Comparison of ENCODE assay signal across 26 cellular contexts in genomic region chr1:70385477-70385876, GRCh38. TPM values are rescaled to one million over a fixed set of nuclear protein-coding genes. Genes with fewer than 3 reads are reported as not detected.
A peak's percentile ranks its signal among the peaks of the same experiment; 100 is the strongest.
DNase-seq lines count a peak whose midpoint lies in the region; ATAC-seq, FAIRE-seq and TF ChIP-seq lines count a peak whose summit lies in the region.
"Had no signal": no experiment of that assay in that cellular context is flagged by ENCODE, and none has a peak within 500 bp of the region (broad histone marks: within the 10 kb centered on the region; RNA-seq: fewer than 3 reads in every experiment).

No MANE protein-coding gene starts in this region.

- CTCF ChIA-PET in GM12878 (lab: Yijun Ruan, JAX) (no interaction called here), H1 (lab: Charles Lee; ENCODE audit: partially characterized antibody) (no interaction called here)

- no peak overlapping the region for H3K14ac ChIP-seq in H1 (ENCODE audit: insufficient read length)

- H3K27ac ChIP-seq in GM12878 (ENCODE audit: control insufficient read depth, insufficient read depth) (no peak overlapping the region), H1 (ENCODE audit: low read depth, low read length) (no peak overlapping the region), neural progenitor cell (no peak overlapping the region), GM23248 (no peak overlapping the region)
- H3K27ac ChIP-seq: BLaER1 had no signal

- no peak overlapping the region for H3K18ac ChIP-seq in H1 (ENCODE audit: extremely low read depth, low read length)

- H2BK20ac ChIP-seq in H1 (ENCODE audit: low read length): no peak overlapping the region

- H3K27ac Mint-ChIP-seq in neural progenitor cell (no peak overlapping the region), nephron progenitor cell (no peak overlapping the region)
- H3K27ac Mint-ChIP-seq: CD4-positive, alpha-beta memory T cell; CD4-positive, CD25-positive, alpha-beta regulatory T cell; CD8-positive, alpha-beta memory T cell had no signal

- DNase-seq in GM12865 (ENCODE audit: low read depth) (peak; percentile 2), GM12878 (ENCODE audit: low read depth, low spot score) (no peak), H1 (ENCODE audit: low read depth in 1 of 2, low spot score in 2 of 2) (no peak), neural progenitor cell (ENCODE audit: low spot score) (no peak), nephron progenitor cell (no peak), GM23248 (no peak)
- DNase-seq: 8988T; ACHN; BE2C; C1 segment of cervical spinal cord; CD4-positive, alpha-beta memory T cell; CD4-positive, CD25-positive, alpha-beta regulatory T cell; CD8-positive, alpha-beta memory T cell; COR-L47; DMS 273 treated with DMSO at 0.1 percent for 48 hours; DMS153; DMS79; DND-41; EL; GDM1 had no signal

- H3K9me3 ChIP-seq in GM12878 (replicated peaks; ENCODE audit: control insufficient read depth, insufficient read depth, low read length) (no peaks in the 10 kb centered on the region; the same call in 2 of the 3 replicates), H1 (ENCODE audit: insufficient read depth in 2 of 2, low read depth in 1 of 2, low read length in 1 of 2) (no peaks in the 10 kb centered on the region), neural progenitor cell (ENCODE audit: low read depth) (no peaks in the 10 kb centered on the region), GM23248 (ENCODE audit: low read depth) (no peaks in the 10 kb centered on the region)
- H3K9me3 ChIP-seq: BE2C, BLaER1 had no signal

- no peaks in the 10 kb centered on the region for H3K9me3 Mint-ChIP-seq in neural progenitor cell
- no peaks in the 10 kb centered on the region for H3K9me3 Mint-ChIP-seq in nephron progenitor cell
- H3K9me3 Mint-ChIP-seq: CD14-positive monocyte; CD4-positive, CD25-positive, alpha-beta regulatory T cell; CD8-positive, alpha-beta memory T cell had no signal

- no peaks in the 10 kb centered on the region for H3K9me2 ChIP-seq in GM23248 (ENCODE audit: insufficient read depth)

- H3K4me3 Mint-ChIP-seq in neural progenitor cell (no peak overlapping the region), nephron progenitor cell (no peak overlapping the region)
- H3K4me3 Mint-ChIP-seq: CD14-positive monocyte; CD4-positive, alpha-beta memory T cell; CD4-positive, CD25-positive, alpha-beta regulatory T cell; CD8-positive, alpha-beta memory T cell had no signal

- H2AFZ ChIP-seq in GM12878 (ENCODE audit: control insufficient read depth, low read depth, low read length) (no peak overlapping the region), H1 (ENCODE audit: low read length) (peak overlapping the region; percentile 8; the same call in 1 of the 2 replicates), neural progenitor cell (replicated peaks) (peak overlapping the region; percentile 68), GM23248 (no peak overlapping the region)

- TF ChIP-seq EP300 in GM12878 (IDR thresholded peaks at IDR 0.05; ENCODE audit: borderline replicate concordance in 1 of 2, control insufficient read depth in 1 of 2, low read depth in 2 of 2, low read length in 2 of 2): no peak
- TF ChIP-seq EP300 in H1 (IDR thresholded peaks at IDR 0.05; ENCODE audit: borderline replicate concordance in 1 of 2, low read depth in 2 of 2, low read length in 2 of 2): no peak

- POLR2A ChIA-PET in GM12878 (lab: Charles Lee): no interaction called here
- POLR2A ChIA-PET in H1 (lab: Charles Lee; ENCODE audit: partially characterized antibody): interaction anchor here (9.2 kb wide), 1 partner anchor 26 kb away, joined by 58 read pairs; the partner anchor contains the start of gene CTH

- H3K79me2 ChIP-seq in GM12878 (ENCODE audit: control insufficient read depth, insufficient read depth, low read length): no peaks in the 10 kb centered on the region
- H3K79me2 ChIP-seq in H1 (ENCODE audit: control insufficient read depth in 1 of 2, insufficient read depth in 2 of 2, low read length in 2 of 2): no peaks in the 10 kb centered on the region
- H3K79me2 ChIP-seq in neural progenitor cell (ENCODE audit: low read depth): no peaks in the 10 kb centered on the region
- no peaks in the 10 kb centered on the region for H3K79me2 ChIP-seq in GM23248 (ENCODE audit: insufficient read depth)

- SMC1A ChIA-PET in GM12878 (lab: Charles Lee; ENCODE audit: uncharacterized antibody, unreplicated experiment): interaction anchor here (0.8 kb wide), 1 partner anchor 380 kb away, joined by 3 read pairs; no protein-coding TSS in a partner anchor

- H3K23ac ChIP-seq in H1 (ENCODE audit: insufficient read length): no peak overlapping the region

- TF ChIP-seq RAD21 in GM12878 (IDR thresholded peaks at IDR 0.05; ENCODE audit: insufficient read depth, low read depth, low read length) (no peak), H1 (IDR thresholded peaks at IDR 0.05 in 1 of 2, conservative IDR thresholded peaks at IDR 0.05 in 1 of 2; ENCODE audit: low read depth in 2 of 2, low read length in 2 of 2) (no peak)

- no peak overlapping the region for H3K4me3 ChIP-seq in GM12865 (ENCODE audit: low read depth, low read length)
- no peak overlapping the region for H3K4me3 ChIP-seq in GM12878
- no peak overlapping the region for H3K4me3 ChIP-seq in H1 (ENCODE audit: extremely low read depth in 1 of 4, insufficient read depth in 2 of 4, low read depth in 3 of 4, low read length in 4 of 4)
- H3K4me3 ChIP-seq in neural progenitor cell: no peak overlapping the region
- H3K4me3 ChIP-seq in GM23248: no peak overlapping the region
- H3K4me3 ChIP-seq: BLaER1 had no signal

- H4K91ac ChIP-seq in H1 (replicated peaks; ENCODE audit: insufficient read length, low read length): no peak overlapping the region

- TF ChIP-seq POLR2A in GM12878 (IDR thresholded peaks at IDR 0.05; ENCODE audit: low read depth, low read length) (no peak), H1 (IDR thresholded peaks at IDR 0.05; ENCODE audit: control extremely low read depth in 1 of 2, low read depth in 2 of 2, low read length in 2 of 2) (no peak)

- in situ Hi-C loops in GM12878 (cut with MboI) (no loop called here), GM23248 (cut with MboI) (no loop called here)

- TF ChIP-seq CTCF in GM12865 (IDR thresholded peaks at IDR 0.05; ENCODE audit: insufficient read depth, low read depth, low read length, missing control alignments) (no peak), GM12878 (IDR thresholded peaks at IDR 0.05 in 2 of 3, conservative IDR thresholded peaks at IDR 0.05 in 1 of 3; ENCODE audit: control insufficient read depth in 2 of 3, extremely low read depth in 1 of 3, insufficient read depth in 1 of 3, low read depth in 3 of 3, low read length in 3 of 3) (no peak), H1 (IDR thresholded peaks at IDR 0.05; ENCODE audit: control extremely low read depth in 1 of 3, insufficient read depth in 1 of 3, low read depth in 1 of 3, low read length in 3 of 3) (no peak), neural progenitor cell (IDR thresholded peaks at IDR 0.05) (no peak), nephron progenitor cell (IDR thresholded peaks at IDR 0.05) (no peak)

- 36% methylated on average over 6 of the region's 6 CpGs for WGBS in GM12878 (ENCODE audit: insufficient coverage, insufficient replicate concordance, low lambda C conversion rate, missing lambda C conversion rate)
- WGBS in H1 (ENCODE audit: extremely low coverage in 1 of 2, insufficient coverage in 1 of 2, insufficient read length in 1 of 2, insufficient replicate concordance in 2 of 2, low coverage in 1 of 2, low lambda C conversion rate in 2 of 2, missing lambda C conversion rate in 1 of 2), 2 experiments: 94% methylated on average over 6 of the region's 6 CpGs; no CpG with 5 or more reads in 1 of the 2 experiments
- WGBS in GM23248 (ENCODE audit: low coverage in 1 of 2, low lambda C conversion rate in 2 of 2, missing lambda C conversion rate in 2 of 2), 2 experiments: 90 to 92% methylated on average over 6 of the region's 6 CpGs

- H3K27me3 Mint-ChIP-seq in neural progenitor cell (ENCODE audit: insufficient read depth, low read depth): peaks cover 5% of the 10 kb centered on the region
- H3K27me3 Mint-ChIP-seq in nephron progenitor cell (ENCODE audit: low read depth, poor library complexity): peaks cover 9% of the 10 kb centered on the region

- H4K5ac ChIP-seq in H1 (ENCODE audit: insufficient read length, low read depth, low read length): no peak overlapping the region

- no TSS peak for BruUV-seq in GM12878 (replicated peaks; lab: Mats Ljungman, UMichigan)

- FAIRE-seq in GM12878 (lab: Jason Lieb, UNC) (no peak), H1 (lab: Jason Lieb, UNC) (no peak)
- FAIRE-seq: A204.1, GM12891 had no signal

- no peak overlapping the region for H2BK5ac ChIP-seq in H1 (ENCODE audit: low read depth, low read length)

- RAD21 ChIA-PET in GM12878 (lab: Charles Lee; ENCODE audit: unreplicated experiment): no interaction called here

- H3K36me3 Mint-ChIP-seq in neural progenitor cell (no peaks in the 10 kb centered on the region), nephron progenitor cell (ENCODE audit: low read depth) (no peaks in the 10 kb centered on the region)
- H3K36me3 Mint-ChIP-seq: CD14-positive monocyte; CD4-positive, alpha-beta memory T cell; CD4-positive, CD25-positive, alpha-beta regulatory T cell; CD8-positive, alpha-beta memory T cell had no signal

- H3K79me1 ChIP-seq in H1 (ENCODE audit: low read depth, low read length): no peaks in the 10 kb centered on the region

- H4K20me1 ChIP-seq in GM12878 (ENCODE audit: control insufficient read depth, insufficient read depth) (no peaks in the 10 kb centered on the region), H1 (replicated peaks in 1 of 2; ENCODE audit: control insufficient read depth in 1 of 2, insufficient read depth in 2 of 2, low read length in 2 of 2) (no peaks in the 10 kb centered on the region), neural progenitor cell (ENCODE audit: low read depth) (no peaks in the 10 kb centered on the region), GM23248 (ENCODE audit: insufficient read depth) (no peaks in the 10 kb centered on the region)
- H4K20me1 ChIP-seq: BLaER1 had no signal

- no peak overlapping the region for H2BK15ac ChIP-seq in H1 (ENCODE audit: low read length)

- H3K4me1 Mint-ChIP-seq in neural progenitor cell: no peaks in the 10 kb centered on the region
- H3K4me1 Mint-ChIP-seq in nephron progenitor cell: no peaks in the 10 kb centered on the region
- H3K4me1 Mint-ChIP-seq: CD4-positive, alpha-beta memory T cell; CD4-positive, CD25-positive, alpha-beta regulatory T cell; CD8-positive, alpha-beta memory T cell had no signal

- H3K4me2 ChIP-seq in GM12878 (ENCODE audit: control insufficient read depth, insufficient read depth) (no peak overlapping the region), H1 (ENCODE audit: insufficient read depth in 1 of 2, low read depth in 2 of 2, low read length in 2 of 2) (no peak overlapping the region), neural progenitor cell (no peak overlapping the region), GM23248 (ENCODE audit: unreplicated experiment) (no peak overlapping the region)
- H3K4me2 ChIP-seq: BLaER1 had no signal

- no peak overlapping the region for H2BK12ac ChIP-seq in H1 (ENCODE audit: low read depth, low read length)

- H3K9ac ChIP-seq in GM12878 (ENCODE audit: control insufficient read depth, insufficient read depth, low read length): no peak overlapping the region
- no peak overlapping the region for H3K9ac ChIP-seq in H1 (replicated peaks in 1 of 4; ENCODE audit: extremely low read depth in 1 of 4, low read depth in 3 of 4, low read length in 3 of 4)
- H3K9ac ChIP-seq in neural progenitor cell: no peak overlapping the region
- no peak overlapping the region for H3K9ac ChIP-seq in GM23248
- H3K9ac ChIP-seq: BLaER1 had no signal

- H3K4me1 ChIP-seq in GM12878 (ENCODE audit: control insufficient read depth, insufficient read depth, low read length) (no peaks in the 10 kb centered on the region), H1 (replicated peaks in 1 of 4; ENCODE audit: control insufficient read depth in 3 of 4, insufficient read depth in 4 of 4, low read length in 3 of 4) (no peaks in the 10 kb centered on the region), neural progenitor cell (no peaks in the 10 kb centered on the region), GM23248 (ENCODE audit: insufficient read depth) (no peaks in the 10 kb centered on the region)
- H3K4me1 ChIP-seq: BE2C had no signal

- H3K36me3 ChIP-seq in GM12878 (ENCODE audit: control insufficient read depth in 2 of 2, insufficient read depth in 2 of 2, low read length in 1 of 2): no peaks in the 10 kb centered on the region
- no peaks in the 10 kb centered on the region for H3K36me3 ChIP-seq in H1 (ENCODE audit: control insufficient read depth in 2 of 4, insufficient read depth in 4 of 4, low read length in 3 of 4)
- H3K36me3 ChIP-seq in neural progenitor cell: no peaks in the 10 kb centered on the region
- H3K36me3 ChIP-seq in GM23248 (ENCODE audit: low read depth): no peaks in the 10 kb centered on the region
- H3K36me3 ChIP-seq: BE2C, BLaER1 had no signal

- H3K27me3 ChIP-seq in GM12878 (replicated peaks in 1 of 2; ENCODE audit: control insufficient read depth in 2 of 2, insufficient read depth in 2 of 2, low read length in 1 of 2) (no peaks in the 10 kb centered on the region), H1 (replicated peaks in 1 of 4; ENCODE audit: control insufficient read depth in 3 of 4, extremely low read depth in 1 of 4, insufficient read depth in 3 of 4, low read length in 3 of 4) (no peaks in the 10 kb centered on the region), neural progenitor cell (no peaks in the 10 kb centered on the region), GM23248 (replicated peaks; ENCODE audit: insufficient read depth) (no peaks in the 10 kb centered on the region)
- H3K27me3 ChIP-seq: BE2C, BLaER1 had no signal

- intact Hi-C loops in GM12878 (cut with micrococcal nuclease; ENCODE audit: unreplicated experiment): no loop called here

- no peak overlapping the region for H2AK5ac ChIP-seq in H1 (ENCODE audit: low read depth, low read length)

- H2BK120ac ChIP-seq in H1 (replicated peaks; ENCODE audit: low read depth, low read length): no peak overlapping the region

- no peak overlapping the region for H3K4ac ChIP-seq in H1 (replicated peaks; ENCODE audit: insufficient read length, low read depth, low read length)

- no peak overlapping the region for H3K56ac ChIP-seq in H1 (replicated peaks; ENCODE audit: insufficient read length, low read depth, low read length)

- no peak overlapping the region for H4K8ac ChIP-seq in H1 (ENCODE audit: extremely low read depth, insufficient read depth, low read length)

- H3F3A ChIP-seq in neural progenitor cell (ENCODE audit: low read depth) (no peaks in the 10 kb centered on the region), GM23248 (ENCODE audit: insufficient read depth) (no peaks in the 10 kb centered on the region)

- H3K23me2 ChIP-seq in H1 (ENCODE audit: low read depth, low read length): no peaks in the 10 kb centered on the region

- ATAC-seq in GM12878: peak; percentile 65
- no peak for ATAC-seq in GM18520 (IDR thresholded peaks at IDR 0.05; ENCODE audit: unreplicated experiment)
- no peak for ATAC-seq in HG03025 (IDR thresholded peaks at IDR 0.05; ENCODE audit: low FRiP score, unreplicated experiment)

RNA-seq across cellular contexts. Expression of gene CTH, which starts 25.6 kb away (rescaled TPM):
- 3.9 and 4.5 TPM in 2 replicates for total RNA-seq in GM12878 (2013; cell fraction: nucleolus; rRNA removed)
- total RNA-seq in GM12878 (2014; rRNA removed): 6.3 and 6.6 TPM in 2 replicates
- total RNA-seq in GM12878 (2014; rRNA removed; fragmentation: Illumina TruSeq; extraction: Trizol): 8.0 and 9.5 TPM in 2 replicates
- 7.2 and 8.8 TPM in 2 replicates for total RNA-seq in GM12878 (2021)
- 11.0 TPM for polyA plus RNA-seq in GM12878 (2011; ENCODE audit: low read depth)
- polyA plus RNA-seq in GM12878 (2011; rRNA removed): 17.5 and 26.1 TPM in 2 replicates
- polyA plus RNA-seq in GM12878 (2011; cell fraction: cytosol; rRNA removed): 13.6 and 19.0 TPM in 2 replicates
- 12.8 and 13.2 TPM in 2 replicates for polyA plus RNA-seq in GM12878 (2011; cell fraction: nucleus; rRNA removed)
- 11.1 and 17.2 TPM in 2 replicates for polyA plus RNA-seq in GM12878 (2012)
- polyA plus RNA-seq in GM12878 (2014; fragmentation: Illumina TruSeq; extraction: Trizol): 11.0 and 12.9 TPM in 2 replicates
- polyA plus RNA-seq in GM12878 (2014; fragmentation: Nextera tagmentation; extraction: Ambion mirVana): 10 to 100 TPM in 1 of 2 experiments, 1 to 10 TPM in 1; 9.8 to 12.5 TPM
- polyA plus RNA-seq in GM12878 (2014; rRNA removed): 8.0 TPM in 2 replicates
- polyA plus RNA-seq in GM12878 (2016; fragmentation: Nextera tagmentation; extraction: Ambion mirVana): 10 to 100 TPM; 12.5 to 13.5 TPM
- polyA minus RNA-seq in GM12878 (2011; rRNA and poly(A)+ RNA removed): 13.6 and 20.5 TPM in 2 replicates
- polyA minus RNA-seq in GM12878 (2011; cell fraction: cytosol; rRNA and poly(A)+ RNA removed): 6.4 and 7.4 TPM in 2 replicates
- 11.0 and 16.7 TPM in 2 replicates for polyA minus RNA-seq in GM12878 (2011; cell fraction: nucleus; rRNA and poly(A)+ RNA removed)
- 33.2 and 34.5 TPM in 2 replicates for total RNA-seq in H1 (2021; fragmentation: NEBNext Ultra II Directional; extraction: Animal tissue kit (Norgen Biotek cat#: 25700))
- 31.7 and 39.3 TPM in 2 replicates for polyA plus RNA-seq in H1 (2011; rRNA removed)
- polyA plus RNA-seq in H1 (2011; cell fraction: cytosol; rRNA removed): 33.2 TPM
- 46.4 TPM for polyA plus RNA-seq in H1 (2011; cell fraction: nucleus; rRNA removed)
- 18.8 to 27.1 TPM (median 23.0 TPM) in 4 replicates for polyA plus RNA-seq in H1 (2012, experiment 1 of 2)
- 9.0 TPM for polyA plus RNA-seq in H1 (2012, experiment 2 of 2)
- 17.7 TPM for polyA plus RNA-seq in H1 (2013, experiment 1 of 2)
- 17.2 TPM for polyA plus RNA-seq in H1 (2013, experiment 2 of 2)
- 45.2 and 48.6 TPM in 2 replicates for polyA minus RNA-seq in H1 (2011; rRNA and poly(A)+ RNA removed)
- polyA minus RNA-seq in H1 (2011; cell fraction: cytosol; rRNA and poly(A)+ RNA removed): 32.1 TPM
- polyA minus RNA-seq in H1 (2011; cell fraction: nucleus; rRNA and poly(A)+ RNA removed): 72.6 TPM
- total RNA-seq in neural progenitor cell (ENCODE audit: low replicate concordance): 16.0 and 18.6 TPM in 2 replicates
- total RNA-seq in GM23248 (2014; rRNA removed; shearing (Covaris generic)): 14.9 and 20.6 TPM in 2 replicates
- 27.1 and 28.9 TPM in 2 replicates for polyA plus RNA-seq in GM23248 (2016; fragmentation: Nextera tagmentation; extraction: Ambion mirVana)

RNA-seq across cellular contexts. Expression of gene ANKRD13C, which starts 31.0 kb away (rescaled TPM):
- total RNA-seq in GM12878 (2013; cell fraction: nucleolus; rRNA removed): 46.0 and 49.7 TPM in 2 replicates
- 15.6 and 20.0 TPM in 2 replicates for total RNA-seq in GM12878 (2014; rRNA removed)
- total RNA-seq in GM12878 (2014; rRNA removed; fragmentation: Illumina TruSeq; extraction: Trizol): 20.4 and 21.2 TPM in 2 replicates
- 14.3 and 15.3 TPM in 2 replicates for total RNA-seq in GM12878 (2021)
- 3.9 TPM for polyA plus RNA-seq in GM12878 (2011; ENCODE audit: low read depth)
- polyA plus RNA-seq in GM12878 (2011; rRNA removed): 9.5 and 18.8 TPM in 2 replicates
- polyA plus RNA-seq in GM12878 (2011; cell fraction: cytosol; rRNA removed): 4.4 and 6.6 TPM in 2 replicates
- polyA plus RNA-seq in GM12878 (2011; cell fraction: nucleus; rRNA removed): 8.5 and 11.8 TPM in 2 replicates
- polyA plus RNA-seq in GM12878 (2012): 7.5 and 8.4 TPM in 2 replicates
- 13.9 and 17.6 TPM in 2 replicates for polyA plus RNA-seq in GM12878 (2014; fragmentation: Illumina TruSeq; extraction: Trizol)
- polyA plus RNA-seq in GM12878 (2014; fragmentation: Nextera tagmentation; extraction: Ambion mirVana): 1 to 10 TPM; 3.7 to 5.1 TPM
- 8.7 and 9.7 TPM in 2 replicates for polyA plus RNA-seq in GM12878 (2014; rRNA removed)
- 10 to 100 TPM; 24.3 to 24.4 TPM for polyA plus RNA-seq in GM12878 (2016; fragmentation: Nextera tagmentation; extraction: Ambion mirVana)
- polyA minus RNA-seq in GM12878 (2011; rRNA and poly(A)+ RNA removed): 9.9 and 13.0 TPM in 2 replicates
- polyA minus RNA-seq in GM12878 (2011; cell fraction: cytosol; rRNA and poly(A)+ RNA removed): 7.9 and 8.5 TPM in 2 replicates
- polyA minus RNA-seq in GM12878 (2011; cell fraction: nucleus; rRNA and poly(A)+ RNA removed): 17.8 and 33.0 TPM in 2 replicates
- total RNA-seq in H1 (2021; fragmentation: NEBNext Ultra II Directional; extraction: Animal tissue kit (Norgen Biotek cat#: 25700)): 20.9 and 21.7 TPM in 2 replicates
- polyA plus RNA-seq in H1 (2011; rRNA removed): 4.8 and 5.1 TPM in 2 replicates
- polyA plus RNA-seq in H1 (2011; cell fraction: cytosol; rRNA removed): 8.2 TPM
- polyA plus RNA-seq in H1 (2011; cell fraction: nucleus; rRNA removed): 11.0 TPM
- polyA plus RNA-seq in H1 (2012, experiment 1 of 2): 5.5 to 10.5 TPM (median 6.3 TPM) in 4 replicates
- 1.4 TPM for polyA plus RNA-seq in H1 (2012, experiment 2 of 2)
- polyA plus RNA-seq in H1 (2013, experiment 1 of 2): 14.8 TPM
- polyA plus RNA-seq in H1 (2013, experiment 2 of 2): 16.1 TPM
- 10.2 and 11.2 TPM in 2 replicates for polyA minus RNA-seq in H1 (2011; rRNA and poly(A)+ RNA removed)
- 15.3 TPM for polyA minus RNA-seq in H1 (2011; cell fraction: cytosol; rRNA and poly(A)+ RNA removed)
- 57.8 TPM for polyA minus RNA-seq in H1 (2011; cell fraction: nucleus; rRNA and poly(A)+ RNA removed)
- total RNA-seq in neural progenitor cell (ENCODE audit: low replicate concordance): 27.6 and 45.7 TPM in 2 replicates
- total RNA-seq in GM23248 (2014; rRNA removed; shearing (Covaris generic)): 23.9 and 33.4 TPM in 2 replicates
- polyA plus RNA-seq in GM23248 (2016; fragmentation: Nextera tagmentation; extraction: Ambion mirVana): 28.6 and 29.2 TPM in 2 replicates

Comparison
In these comparisons a context has a peak if more than half of its experiments do, and no peak if none do; other contexts are left out.
1. H2AFZ ChIP-seq: peak in H1 (single experiment) and neural progenitor cell (single experiment); none in GM12878 (single experiment) and GM23248 (single experiment).